In the genomic region with DNA sequence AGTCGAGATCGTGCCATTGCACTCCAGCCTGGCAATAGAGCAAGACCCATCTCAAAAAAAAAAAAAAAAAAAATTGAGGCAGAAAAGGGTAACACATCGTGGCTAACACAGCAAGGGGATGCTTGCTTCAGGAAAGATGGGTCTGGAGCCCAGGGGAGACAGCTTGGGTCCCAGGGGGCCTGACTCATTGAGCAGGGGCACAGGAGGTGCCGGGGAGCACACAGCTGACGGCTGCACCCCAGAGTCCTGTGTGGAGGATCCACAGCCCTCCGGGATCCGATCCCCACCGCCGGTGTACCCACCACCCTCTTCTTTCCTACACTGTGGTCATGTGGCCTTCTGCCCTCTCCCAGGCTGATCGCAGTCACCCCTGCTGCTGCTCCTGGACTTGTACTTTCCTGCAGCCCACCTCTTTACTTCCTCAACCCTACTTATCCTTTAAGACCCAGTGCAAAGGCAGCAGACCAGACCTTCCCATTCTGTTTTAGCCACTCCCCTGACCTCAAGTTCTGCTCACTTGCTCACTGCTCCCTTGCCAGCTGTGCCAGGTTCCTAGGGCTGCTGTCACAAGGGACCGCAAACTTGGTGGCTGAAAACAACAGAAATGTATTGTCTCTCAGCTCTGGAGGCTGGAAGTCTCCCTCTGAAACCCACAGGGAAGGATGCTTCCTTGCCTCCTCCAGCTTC, we compare ENCODE assay signal across 1 cellular context.
TF ChIP-seq lines count a peak whose summit lies in the region.

No MANE protein-coding gene starts in this region.

TF ChIP-seq in GM12878, 131 proteins besides CTCF, POLR2A, EP300 and RAD21:
- TF ChIP-seq MEF2B (IDR thresholded peaks at IDR 0.05; ENCODE audit: partially characterized antibody, poor library complexity, severe bottlenecking) (no peak), KLF5 (IDR thresholded peaks at IDR 0.05; ENCODE audit: partially characterized antibody) (no peak), GABPA (IDR thresholded peaks at IDR 0.05; ENCODE audit: low read depth) (no peak), BMI1 (IDR thresholded peaks at IDR 0.05; ENCODE audit: borderline replicate concordance) (no peak), BACH1 (IDR thresholded peaks at IDR 0.05; ENCODE audit: borderline replicate concordance) (no peak), EZH2 (IDR thresholded peaks at IDR 0.05; ENCODE audit: borderline replicate concordance, control insufficient read depth, low read depth, low read length) (no peak), RAD51 (IDR thresholded peaks at IDR 0.05) (no peak), CBX5 (IDR thresholded peaks at IDR 0.05; ENCODE audit: low read depth) (no peak), WRNIP1 (IDR thresholded peaks at IDR 0.05; ENCODE audit: borderline replicate concordance, low read depth, low read length) (no peak), SUZ12 (IDR thresholded peaks at IDR 0.05; ENCODE audit: unreplicated experiment) (no peak), ZNF217 (IDR thresholded peaks at IDR 0.05) (no peak), TCF3 (IDR thresholded peaks at IDR 0.05; ENCODE audit: borderline replicate concordance, insufficient read depth, low read depth, low read length) (no peak)
- TF ChIP-seq, protein P1, sequence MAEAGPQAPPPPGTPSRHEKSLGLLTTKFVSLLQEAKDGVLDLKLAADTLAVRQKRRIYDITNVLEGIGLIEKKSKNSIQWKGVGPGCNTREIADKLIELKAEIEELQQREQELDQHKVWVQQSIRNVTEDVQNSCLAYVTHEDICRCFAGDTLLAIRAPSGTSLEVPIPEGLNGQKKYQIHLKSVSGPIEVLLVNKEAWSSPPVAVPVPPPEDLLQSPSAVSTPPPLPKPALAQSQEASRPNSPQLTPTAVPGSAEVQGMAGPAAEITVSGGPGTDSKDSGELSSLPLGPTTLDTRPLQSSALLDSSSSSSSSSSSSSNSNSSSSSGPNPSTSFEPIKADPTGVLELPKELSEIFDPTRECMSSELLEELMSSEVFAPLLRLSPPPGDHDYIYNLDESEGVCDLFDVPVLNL (IDR thresholded peaks at IDR 0.05; ENCODE audit: low read depth, low read length) = no peak
- TF ChIP-seq, protein P2, sequence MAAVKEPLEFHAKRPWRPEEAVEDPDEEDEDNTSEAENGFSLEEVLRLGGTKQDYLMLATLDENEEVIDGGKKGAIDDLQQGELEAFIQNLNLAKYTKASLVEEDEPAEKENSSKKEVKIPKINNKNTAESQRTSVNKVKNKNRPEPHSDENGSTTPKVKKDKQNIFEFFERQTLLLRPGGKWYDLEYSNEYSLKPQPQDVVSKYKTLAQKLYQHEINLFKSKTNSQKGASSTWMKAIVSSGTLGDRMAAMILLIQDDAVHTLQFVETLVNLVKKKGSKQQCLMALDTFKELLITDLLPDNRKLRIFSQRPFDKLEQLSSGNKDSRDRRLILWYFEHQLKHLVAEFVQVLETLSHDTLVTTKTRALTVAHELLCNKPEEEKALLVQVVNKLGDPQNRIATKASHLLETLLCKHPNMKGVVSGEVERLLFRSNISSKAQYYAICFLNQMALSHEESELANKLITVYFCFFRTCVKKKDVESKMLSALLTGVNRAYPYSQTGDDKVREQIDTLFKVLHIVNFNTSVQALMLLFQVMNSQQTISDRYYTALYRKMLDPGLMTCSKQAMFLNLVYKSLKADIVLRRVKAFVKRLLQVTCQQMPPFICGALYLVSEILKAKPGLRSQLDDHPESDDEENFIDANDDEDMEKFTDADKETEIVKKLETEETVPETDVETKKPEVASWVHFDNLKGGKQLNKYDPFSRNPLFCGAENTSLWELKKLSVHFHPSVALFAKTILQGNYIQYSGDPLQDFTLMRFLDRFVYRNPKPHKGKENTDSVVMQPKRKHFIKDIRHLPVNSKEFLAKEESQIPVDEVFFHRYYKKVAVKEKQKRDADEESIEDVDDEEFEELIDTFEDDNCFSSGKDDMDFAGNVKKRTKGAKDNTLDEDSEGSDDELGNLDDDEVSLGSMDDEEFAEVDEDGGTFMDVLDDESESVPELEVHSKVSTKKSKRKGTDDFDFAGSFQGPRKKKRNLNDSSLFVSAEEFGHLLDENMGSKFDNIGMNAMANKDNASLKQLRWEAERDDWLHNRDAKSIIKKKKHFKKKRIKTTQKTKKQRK (IDR thresholded peaks at IDR 0.05; ENCODE audit: low read depth, low read length) = no peak
- TF ChIP-seq, protein P3, sequence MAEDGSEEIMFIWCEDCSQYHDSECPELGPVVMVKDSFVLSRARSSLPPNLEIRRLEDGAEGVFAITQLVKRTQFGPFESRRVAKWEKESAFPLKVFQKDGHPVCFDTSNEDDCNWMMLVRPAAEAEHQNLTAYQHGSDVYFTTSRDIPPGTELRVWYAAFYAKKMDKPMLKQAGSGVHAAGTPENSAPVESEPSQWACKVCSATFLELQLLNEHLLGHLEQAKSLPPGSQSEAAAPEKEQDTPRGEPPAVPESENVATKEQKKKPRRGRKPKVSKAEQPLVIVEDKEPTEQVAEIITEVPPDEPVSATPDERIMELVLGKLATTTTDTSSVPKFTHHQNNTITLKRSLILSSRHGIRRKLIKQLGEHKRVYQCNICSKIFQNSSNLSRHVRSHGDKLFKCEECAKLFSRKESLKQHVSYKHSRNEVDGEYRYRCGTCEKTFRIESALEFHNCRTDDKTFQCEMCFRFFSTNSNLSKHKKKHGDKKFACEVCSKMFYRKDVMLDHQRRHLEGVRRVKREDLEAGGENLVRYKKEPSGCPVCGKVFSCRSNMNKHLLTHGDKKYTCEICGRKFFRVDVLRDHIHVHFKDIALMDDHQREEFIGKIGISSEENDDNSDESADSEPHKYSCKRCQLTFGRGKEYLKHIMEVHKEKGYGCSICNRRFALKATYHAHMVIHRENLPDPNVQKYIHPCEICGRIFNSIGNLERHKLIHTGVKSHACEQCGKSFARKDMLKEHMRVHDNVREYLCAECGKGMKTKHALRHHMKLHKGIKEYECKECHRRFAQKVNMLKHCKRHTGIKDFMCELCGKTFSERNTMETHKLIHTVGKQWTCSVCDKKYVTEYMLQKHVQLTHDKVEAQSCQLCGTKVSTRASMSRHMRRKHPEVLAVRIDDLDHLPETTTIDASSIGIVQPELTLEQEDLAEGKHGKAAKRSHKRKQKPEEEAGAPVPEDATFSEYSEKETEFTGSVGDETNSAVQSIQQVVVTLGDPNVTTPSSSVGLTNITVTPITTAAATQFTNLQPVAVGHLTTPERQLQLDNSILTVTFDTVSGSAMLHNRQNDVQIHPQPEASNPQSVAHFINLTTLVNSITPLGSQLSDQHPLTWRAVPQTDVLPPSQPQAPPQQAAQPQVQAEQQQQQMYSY (CRISPR knock-in tag; IDR thresholded peaks at IDR 0.05) = no peak
- TF ChIP-seq, protein P4, sequence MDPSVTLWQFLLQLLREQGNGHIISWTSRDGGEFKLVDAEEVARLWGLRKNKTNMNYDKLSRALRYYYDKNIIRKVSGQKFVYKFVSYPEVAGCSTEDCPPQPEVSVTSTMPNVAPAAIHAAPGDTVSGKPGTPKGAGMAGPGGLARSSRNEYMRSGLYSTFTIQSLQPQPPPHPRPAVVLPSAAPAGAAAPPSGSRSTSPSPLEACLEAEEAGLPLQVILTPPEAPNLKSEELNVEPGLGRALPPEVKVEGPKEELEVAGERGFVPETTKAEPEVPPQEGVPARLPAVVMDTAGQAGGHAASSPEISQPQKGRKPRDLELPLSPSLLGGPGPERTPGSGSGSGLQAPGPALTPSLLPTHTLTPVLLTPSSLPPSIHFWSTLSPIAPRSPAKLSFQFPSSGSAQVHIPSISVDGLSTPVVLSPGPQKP (IDR thresholded peaks at IDR 0.05; ENCODE audit: low read depth, low read length) = no peak
- TF ChIP-seq, protein P5, sequence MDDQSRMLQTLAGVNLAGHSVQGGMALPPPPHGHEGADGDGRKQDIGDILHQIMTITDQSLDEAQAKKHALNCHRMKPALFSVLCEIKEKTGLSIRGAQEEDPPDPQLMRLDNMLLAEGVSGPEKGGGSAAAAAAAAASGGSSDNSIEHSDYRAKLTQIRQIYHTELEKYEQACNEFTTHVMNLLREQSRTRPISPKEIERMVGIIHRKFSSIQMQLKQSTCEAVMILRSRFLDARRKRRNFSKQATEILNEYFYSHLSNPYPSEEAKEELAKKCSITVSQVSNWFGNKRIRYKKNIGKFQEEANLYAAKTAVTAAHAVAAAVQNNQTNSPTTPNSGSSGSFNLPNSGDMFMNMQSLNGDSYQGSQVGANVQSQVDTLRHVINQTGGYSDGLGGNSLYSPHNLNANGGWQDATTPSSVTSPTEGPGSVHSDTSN (IDR thresholded peaks at IDR 0.05; ENCODE audit: insufficient replicate concordance, low read depth, low read length) = no peak
